19 cellular contexts compared by ENCODE assay signal in the genomic region with DNA sequence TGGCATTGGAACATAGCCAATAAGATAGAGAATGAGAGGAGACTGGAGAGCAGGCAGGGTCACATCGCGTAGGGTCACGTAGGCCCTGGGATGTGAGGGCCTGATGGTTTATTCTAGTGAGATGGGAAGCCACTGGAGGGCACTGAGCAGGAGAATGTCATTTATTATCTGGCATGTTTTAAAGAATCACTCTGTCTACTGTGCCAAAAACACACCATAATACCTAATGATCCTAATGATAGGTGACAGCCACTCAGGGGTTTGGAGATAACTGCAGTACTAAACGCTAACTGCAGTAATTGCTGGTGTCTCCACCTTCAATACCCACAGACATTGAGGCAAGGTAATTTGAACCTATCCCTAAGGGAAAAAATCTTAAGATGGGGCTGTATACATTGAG.
"Had no signal": no experiment of that assay in that cellular context is flagged by ENCODE, and none has a peak within 500 bp of the region (broad histone marks: within the 10 kb centered on the region; RNA-seq: fewer than 3 reads in every experiment).

No MANE protein-coding gene starts in this region.

- ATAC-seq: esophagus mucosa; gastrocnemius medialis; heart right ventricle; mucosa of descending colon; naive thymus-derived CD8-positive, alpha-beta T cell; psoas muscle; sciatic nerve; stimulated activated naive B cell treated with anti-CD40 and anti-IgM and Interleukin-4, amounts not matched to agents 10 μg/mL and 1 μg/mL and 100 μg/mL, for 72 hours; stimulated activated naive CD8-positive, alpha-beta T cell treated with anti-CD3 and anti-CD28 coated beads, Interleukin-15, amount 100 ng/mL, for 72 hours; upper lobe of right lung had no signal

- DNase-seq: effector memory CD4-positive, alpha-beta T cell; gastrocnemius medialis; heart right ventricle; hypothalamus; kidney glomerular epithelial cell; mammary epithelial cell; mucosa of descending colon; naive thymus-derived CD8-positive, alpha-beta T cell; psoas muscle; spleen; stimulated activated CD4-positive, alpha-beta T cell treated with anti-CD3 and anti-CD28 coated beads, Interleukin-15, amount 100 ng/mL, for 24 hours; stimulated activated CD4-positive, alpha-beta T cell treated with anti-CD3 and anti-CD28 coated beads, Interleukin-1b, Interleukin-23, amount 100 ng/mL, for 48 hours; stimulated activated CD4-positive, alpha-beta T cell treated with anti-CD3 and anti-CD28 coated beads, Interleukin-4, amount 100 ng/mL, for 4 hours; stimulated activated naive B cell treated with anti-CD40 and anti-IgM and Interleukin-4, amounts not matched to agents 10 μg/mL and 1 μg/mL and 100 μg/mL, for 72 hours; stimulated activated naive CD8-positive, alpha-beta T cell treated with anti-CD3 and anti-CD28 coated beads, Interleukin-15, amount 100 ng/mL, for 72 hours; testis; upper lobe of right lung had no signal
